In genomic region chr3:152205097-152205593, GRCh38 we compare ENCODE assay signal across 8 cellular contexts.
DNase-seq lines count a peak whose midpoint lies in the region; TF ChIP-seq lines count a peak whose summit lies in the region.

No MANE protein-coding gene starts in this region.

- CTCF ChIA-PET in activated naive CD4-positive, alpha-beta T cell treated with anti-CD3 and anti-CD28 coated beads for 36 hours (lab: Charles Lee), result interaction anchor here (0.8 to 1.9 kb wide), 8 partner anchors 12 to 267 kb away, joined by 3 to 10 read pairs (median 5); no protein-coding TSS in a partner anchor

- no peaks in the 10 kb centered on the region for H3K79me2 ChIP-seq in GM23248 (ENCODE audit: insufficient read depth)

- no peaks in the 10 kb centered on the region for H3K27me3 Mint-ChIP-seq in activated naive CD4-positive, alpha-beta T cell treated with anti-CD3 and anti-CD28 coated beads for 36 hours (ENCODE audit: low read depth)
- no peaks in the 10 kb centered on the region for H3K27me3 Mint-ChIP-seq in glutamatergic neuron (ENCODE audit: unreplicated experiment)

- H3K4me1 Mint-ChIP-seq in activated naive CD4-positive, alpha-beta T cell treated with anti-CD3 and anti-CD28 coated beads for 36 hours (ENCODE audit: low read depth), result peaks cover 67% of the 10 kb centered on the region
- H3K4me1 Mint-ChIP-seq in glutamatergic neuron (ENCODE audit: low read depth, unreplicated experiment), result peaks cover 4% of the 10 kb centered on the region

- in situ Hi-C loops in KBM-7 (cut with MboI; ENCODE audit: low pct_unique_long_range_greater_than_20kb, low sequenced_read_pairs), result no loop called here
- in situ Hi-C loops in GM23248 (cut with MboI), result no loop called here

- H3K9me3 ChIP-seq in colonic mucosa, result no peaks in the 10 kb centered on the region
- no peaks in the 10 kb centered on the region for H3K9me3 ChIP-seq in suprapubic skin
- H3K9me3 ChIP-seq in GM23248 (ENCODE audit: low read depth), result no peaks in the 10 kb centered on the region
- H3K9me3 ChIP-seq in testis, result no peaks in the 10 kb centered on the region

- peaks cover 10% of the 10 kb centered on the region; the same call in 1 of the 2 replicates for H3F3A ChIP-seq in GM23248 (ENCODE audit: insufficient read depth)

- TF ChIP-seq POLR2A in suprapubic skin (IDR thresholded peaks at IDR 0.05) (no peak), testis (IDR thresholded peaks at IDR 0.05) (no peak)

- H2AFZ ChIP-seq in GM23248, result no peak overlapping the region

- H3K9me2 ChIP-seq in GM23248 (ENCODE audit: insufficient read depth), result no peaks in the 10 kb centered on the region; the same call in 1 of the 2 replicates

- H3K27ac Mint-ChIP-seq in activated naive CD4-positive, alpha-beta T cell treated with anti-CD3 and anti-CD28 coated beads for 36 hours, result peak overlapping the region; percentile 99
- no peak overlapping the region for H3K27ac Mint-ChIP-seq in glutamatergic neuron (ENCODE audit: unreplicated experiment)

- no peak for DNase-seq in activated naive CD4-positive, alpha-beta T cell treated with anti-CD3 and anti-CD28 coated beads for 36 hours
- no peak for DNase-seq in activated naive CD4-positive, alpha-beta T cell treated with Interleukin-2 at 50 U/mL for 16 hours
- DNase-seq in KBM-7 (peak; percentile 95), colonic mucosa (no peak), suprapubic skin (ENCODE audit: low spot score in 2 of 2) (no peak), glutamatergic neuron (no peak), GM23248 (no peak), testis (no peak)

- no peaks in the 10 kb centered on the region for H3K36me3 ChIP-seq in colonic mucosa
- no peaks in the 10 kb centered on the region for H3K36me3 ChIP-seq in suprapubic skin
- H3K36me3 ChIP-seq in GM23248 (ENCODE audit: low read depth), result no peaks in the 10 kb centered on the region
- no peaks in the 10 kb centered on the region for H3K36me3 ChIP-seq in testis (ENCODE audit: low read depth, missing control alignments)

- TF ChIP-seq CTCF in colonic mucosa (IDR thresholded peaks at IDR 0.05), result no peak
- no peak for TF ChIP-seq CTCF in suprapubic skin (IDR thresholded peaks at IDR 0.05)
- no peak for TF ChIP-seq CTCF in glutamatergic neuron (IDR thresholded peaks at IDR 0.05; ENCODE audit: partially characterized antibody, unreplicated experiment)
- TF ChIP-seq CTCF in testis (IDR thresholded peaks at IDR 0.05), result no peak

- H3K9ac ChIP-seq in colonic mucosa (ENCODE audit: low read depth in 2 of 2, low read length in 2 of 2) (no peak overlapping the region), GM23248 (no peak overlapping the region)

- no peak overlapping the region for H3K4me3 ChIP-seq in colonic mucosa
- H3K4me3 ChIP-seq in suprapubic skin, result peak overlapping the region; percentile 10
- H3K4me3 ChIP-seq in GM23248, result no peak overlapping the region
- H3K4me3 ChIP-seq in testis, result no peak overlapping the region

- no peak overlapping the region for H3K4me2 ChIP-seq in GM23248 (ENCODE audit: unreplicated experiment)

- TF ChIP-seq EP300 in suprapubic skin (IDR thresholded peaks at IDR 0.05), result no peak

- intact Hi-C loops in activated naive CD4-positive, alpha-beta T cell treated with anti-CD3 and anti-CD28 coated beads for 36 hours (cut with micrococcal nuclease), result loop anchor here (1.0 to 10.0 kb wide), 3 partner anchors 31 to 1420 kb away; partner anchors contain the start of gene RAP2B
- intact Hi-C loops in colonic mucosa (cut with DNase I) (loop anchor here (5.0 kb wide), 1 partner anchor 52 kb away; no protein-coding TSS in a partner anchor), testis (cut with DNase I; ENCODE audit: low total_unique reads) (no loop called here)

- peaks cover 19% of the 10 kb centered on the region for H3K36me3 Mint-ChIP-seq in activated naive CD4-positive, alpha-beta T cell treated with anti-CD3 and anti-CD28 coated beads for 36 hours (ENCODE audit: low read depth)
- no peaks in the 10 kb centered on the region for H3K36me3 Mint-ChIP-seq in glutamatergic neuron (ENCODE audit: unreplicated experiment)

- 84% methylated on average over 3 of the region's 3 CpGs for WGBS in suprapubic skin
- 89 to 92% methylated on average over 3 of the region's 3 CpGs for WGBS in GM23248 (ENCODE audit: low coverage in 1 of 2, low lambda C conversion rate in 2 of 2, missing lambda C conversion rate in 2 of 2), 2 experiments
- WGBS in testis, 2 donors, result 78 to 85% methylated on average over 3 of the region's 3 CpGs

- peak overlapping the region; percentile 59 for H3K27ac ChIP-seq in colonic mucosa
- no peak overlapping the region for H3K27ac ChIP-seq in suprapubic skin
- no peak overlapping the region for H3K27ac ChIP-seq in GM23248
- no peak overlapping the region for H3K27ac ChIP-seq in testis

- H3K4me1 ChIP-seq in colonic mucosa (peaks cover 4% of the 10 kb centered on the region), suprapubic skin (peaks cover 27% of the 10 kb centered on the region), GM23248 (ENCODE audit: insufficient read depth) (peaks cover 19% of the 10 kb centered on the region), testis (peaks cover 8% of the 10 kb centered on the region)

- no peaks in the 10 kb centered on the region for H3K9me3 Mint-ChIP-seq in activated naive CD4-positive, alpha-beta T cell treated with anti-CD3 and anti-CD28 coated beads for 36 hours
- H3K9me3 Mint-ChIP-seq in glutamatergic neuron (ENCODE audit: unreplicated experiment), result no peaks in the 10 kb centered on the region

- H3K27me3 ChIP-seq in colonic mucosa, result no peaks in the 10 kb centered on the region
- no peaks in the 10 kb centered on the region for H3K27me3 ChIP-seq in suprapubic skin
- H3K27me3 ChIP-seq in GM23248 (replicated peaks; ENCODE audit: insufficient read depth), result no peaks in the 10 kb centered on the region
- no peaks in the 10 kb centered on the region for H3K27me3 ChIP-seq in testis

- H4K20me1 ChIP-seq in GM23248 (ENCODE audit: insufficient read depth), result no peaks in the 10 kb centered on the region

- H3K4me3 Mint-ChIP-seq in activated naive CD4-positive, alpha-beta T cell treated with anti-CD3 and anti-CD28 coated beads for 36 hours, result peak overlapping the region; percentile 89
- no peak overlapping the region for H3K4me3 Mint-ChIP-seq in glutamatergic neuron (ENCODE audit: unreplicated experiment)
